1 cellular context compared by ENCODE assay signal in the genomic region with DNA sequence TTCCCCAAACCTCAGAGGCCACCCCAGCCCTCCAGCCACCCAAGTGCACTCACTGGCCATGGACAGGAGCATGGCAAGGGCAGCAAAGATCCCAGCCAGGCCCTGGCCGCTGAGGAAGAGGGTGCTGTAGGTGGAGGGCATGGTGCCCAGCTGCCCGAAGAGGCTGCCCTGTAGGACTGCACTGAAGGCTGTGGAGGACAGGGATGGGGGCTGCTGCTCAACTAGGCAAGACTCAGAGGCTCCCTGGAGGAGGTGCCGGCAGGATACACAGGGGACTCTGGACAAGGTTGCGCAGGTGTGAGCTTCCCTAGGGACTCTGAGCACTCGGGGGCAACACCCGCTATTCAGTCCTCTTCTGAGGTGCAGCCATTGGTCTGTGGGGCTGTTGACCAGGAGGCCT.
A peak's percentile ranks its signal among the peaks of the same experiment; 100 is the strongest.
TF ChIP-seq lines count a peak whose summit lies in the region.

No MANE protein-coding gene starts in this region.

TF ChIP-seq in HepG2, 621 proteins besides CTCF, POLR2A, EP300 and RAD21:
- no peak for TF ChIP-seq JDP2 (CRISPR knock-in tag; IDR thresholded peaks at IDR 0.05; ENCODE audit: borderline replicate concordance)
- TF ChIP-seq TCF7 (IDR thresholded peaks at IDR 0.05; ENCODE audit: low read depth), result no peak
- TF ChIP-seq HOXA5 (CRISPR knock-in tag; IDR thresholded peaks at IDR 0.05), result no peak
- TF ChIP-seq POLR2G (IDR thresholded peaks at IDR 0.05; ENCODE audit: low read depth, low read length), result peak; percentile 21; the same call in 1 of the 2 replicates
- TF ChIP-seq ZNF766 (CRISPR knock-in tag; IDR thresholded peaks at IDR 0.05; ENCODE audit: borderline replicate concordance), result no peak
- TF ChIP-seq HHEX (CRISPR knock-in tag; IDR thresholded peaks at IDR 0.05), result no peak
- TF ChIP-seq AGO2 (optimal IDR thresholded peaks at IDR 0.05; ENCODE audit: low read depth, low read length), result peak; percentile 70
